ENCODE assay signal across 11 cellular contexts in the genomic region with DNA sequence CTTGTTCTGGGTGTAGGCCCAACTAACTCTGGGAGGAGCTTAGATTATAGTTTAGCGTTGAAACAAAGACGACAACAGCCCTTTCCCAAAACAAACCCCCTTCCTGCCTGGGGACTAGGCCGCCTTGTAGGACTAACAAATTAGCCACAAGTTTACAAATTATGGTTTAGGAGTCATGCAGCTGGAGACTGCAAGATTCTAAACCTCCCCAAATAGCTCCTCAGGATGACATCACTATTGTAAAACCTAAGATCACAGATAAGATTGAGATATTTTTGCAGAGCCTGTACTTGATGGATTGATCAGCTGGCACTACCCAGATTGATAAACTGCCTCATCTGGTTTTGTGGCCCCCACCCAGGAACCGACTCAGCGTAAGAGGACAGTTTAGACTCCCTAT. TPM values are rescaled to one million over a fixed set of nuclear protein-coding genes. Genes with fewer than 3 reads are reported as not detected.
DNase-seq lines count a peak whose midpoint lies in the region; ATAC-seq lines count a peak whose summit lies in the region.
"Had no signal": no experiment of that assay in that cellular context is flagged by ENCODE, and none has a peak within 500 bp of the region (broad histone marks: within the 10 kb centered on the region; RNA-seq: fewer than 3 reads in every experiment).

No MANE protein-coding gene starts in this region.

- no peaks in the 10 kb centered on the region for H3K27me3 ChIP-seq in GM23248 (replicated peaks; ENCODE audit: insufficient read depth)

- peak overlapping the region; percentile 69 for H3K27ac Mint-ChIP-seq in activated T-helper 1 cell treated with anti-CD3 and anti-CD28 coated beads, Interleukin-12 subunit alpha, Interleukin-12 subunit beta, Interleukin-2, Interleukin-4 antibody, amounts not matched to agents 30 ng/mL and 10 ng/mL and 1 ng/mL, durations not matched to agents 14 hours and 24 hours and 36 hours

- H3K4me1 Mint-ChIP-seq in activated T-helper 1 cell treated with anti-CD3 and anti-CD28 coated beads, Interleukin-12 subunit alpha, Interleukin-12 subunit beta, Interleukin-2, Interleukin-4 antibody, amounts not matched to agents 30 ng/mL and 10 ng/mL and 1 ng/mL, durations not matched to agents 14 hours and 24 hours and 36 hours (ENCODE audit: low read depth), result peaks cover 19% of the 10 kb centered on the region

- no peak overlapping the region for H3K9ac ChIP-seq in GM23248
- H3K9ac ChIP-seq: SK-N-SH had no signal

- 0 out of 2 replicates have a peak overlapping the region, but pooled peaks have one; percentile 42 for H2AFZ ChIP-seq in GM23248

- no peaks in the 10 kb centered on the region for H3K9me3 ChIP-seq in GM23248 (ENCODE audit: low read depth)
- H3K9me3 ChIP-seq: SK-N-SH had no signal

- peaks cover 17% of the 10 kb centered on the region for H3K4me1 ChIP-seq in GM23248 (ENCODE audit: insufficient read depth)

- ATAC-seq in GM18520 (IDR thresholded peaks at IDR 0.05; ENCODE audit: unreplicated experiment), result no peak

- peak overlapping the region; percentile 41 for H3K4me3 Mint-ChIP-seq in activated T-helper 1 cell treated with anti-CD3 and anti-CD28 coated beads, Interleukin-12 subunit alpha, Interleukin-12 subunit beta, Interleukin-2, Interleukin-4 antibody, amounts not matched to agents 30 ng/mL and 10 ng/mL and 1 ng/mL, durations not matched to agents 14 hours and 24 hours and 36 hours

- intact Hi-C loops in activated T-helper 1 cell treated with anti-CD3 and anti-CD28 coated beads, Interleukin-12 subunit alpha, Interleukin-12 subunit beta, Interleukin-2, Interleukin-4 antibody, amounts not matched to agents 30 ng/mL and 10 ng/mL and 1 ng/mL, durations not matched to agents 14 hours and 24 hours and 36 hours (cut with micrococcal nuclease), result no loop called here

- no peaks in the 10 kb centered on the region for H3K9me2 ChIP-seq in GM23248 (ENCODE audit: insufficient read depth)
- H3K9me2 ChIP-seq: SK-N-SH had no signal

- H3K79me2 ChIP-seq in GM23248 (ENCODE audit: insufficient read depth), result peaks cover 8% of the 10 kb centered on the region

- H3K9me3 Mint-ChIP-seq in activated T-helper 1 cell treated with anti-CD3 and anti-CD28 coated beads, Interleukin-12 subunit alpha, Interleukin-12 subunit beta, Interleukin-2, Interleukin-4 antibody, amounts not matched to agents 30 ng/mL and 10 ng/mL and 1 ng/mL, durations not matched to agents 14 hours and 24 hours and 36 hours, result no peaks in the 10 kb centered on the region

- no peaks in the 10 kb centered on the region for H3K36me3 ChIP-seq in GM23248 (ENCODE audit: low read depth)

- H3K27me3 Mint-ChIP-seq in activated T-helper 1 cell treated with anti-CD3 and anti-CD28 coated beads, Interleukin-12 subunit alpha, Interleukin-12 subunit beta, Interleukin-2, Interleukin-4 antibody, amounts not matched to agents 30 ng/mL and 10 ng/mL and 1 ng/mL, durations not matched to agents 14 hours and 24 hours and 36 hours (ENCODE audit: insufficient read depth), result no peaks in the 10 kb centered on the region

- DNase-seq in A172 (ENCODE audit: low spot score) (peak; percentile 16), GM23248 (peak; percentile 61), iris pigment epithelial cell (ENCODE audit: low read depth) (peak; percentile 77), NCI-H510A treated with DMSO at 0.1 percent for 48 hours (lab: John Stamatoyannopoulos, UW) (no peak), DMS53 treated with DMSO at 0.1 percent for 48 hours (lab: John Stamatoyannopoulos, UW; ENCODE audit: unreplicated experiment) (no peak), pons (ENCODE audit: low spot score) (no peak)
- no peak for DNase-seq in activated T-helper 1 cell treated with anti-CD3 and anti-CD28 coated beads, Interleukin-12 subunit alpha, Interleukin-12 subunit beta, Interleukin-2, Interleukin-4 antibody, amounts not matched to agents 30 ng/mL and 10 ng/mL and 1 ng/mL, durations not matched to agents 14 hours and 24 hours and 36 hours (ENCODE audit: low spot score)
- DNase-seq: activated CD4-positive, alpha-beta T cell treated with anti-CD3 and anti-CD28 coated beads, Interleukin-2, amount 50 U/mL, for 4 hours; SK-N-SH had no signal

- 33 to 38% methylated on average over 5 of the region's 5 CpGs for WGBS in GM23248 (ENCODE audit: low coverage in 1 of 2, low lambda C conversion rate in 2 of 2, missing lambda C conversion rate in 2 of 2), 2 experiments

- H3K4me2 ChIP-seq in GM23248 (ENCODE audit: unreplicated experiment), result no peak overlapping the region
- H3K4me2 ChIP-seq: SK-N-SH had no signal

- in situ Hi-C loops in GM23248 (cut with MboI), result no loop called here

- no peak overlapping the region for H3K4me3 ChIP-seq in GM23248

- H3F3A ChIP-seq in GM23248 (ENCODE audit: insufficient read depth), result peaks cover 27% of the 10 kb centered on the region

- H3K36me3 Mint-ChIP-seq in activated T-helper 1 cell treated with anti-CD3 and anti-CD28 coated beads, Interleukin-12 subunit alpha, Interleukin-12 subunit beta, Interleukin-2, Interleukin-4 antibody, amounts not matched to agents 30 ng/mL and 10 ng/mL and 1 ng/mL, durations not matched to agents 14 hours and 24 hours and 36 hours (ENCODE audit: low read depth), result no peaks in the 10 kb centered on the region

- H4K20me1 ChIP-seq in GM23248 (ENCODE audit: insufficient read depth), result no peaks in the 10 kb centered on the region

- H3K27ac ChIP-seq in GM23248, result peak overlapping the region; percentile 31; the same call in 1 of the 2 replicates
- H3K27ac ChIP-seq: C4-2B had no signal

RNA-seq across cellular contexts. Expression of a gene that starts 2.3 kb away (rescaled TPM):
- 25.3 and 38.5 TPM in 2 replicates for total RNA-seq in A172 (2014; rRNA removed; shearing (Covaris generic))
- 24.4 and 29.1 TPM in 2 replicates for total RNA-seq in GM23248 (2014; rRNA removed; shearing (Covaris generic))
- 12.6 and 12.7 TPM in 2 replicates for polyA plus RNA-seq in GM23248 (2016; fragmentation: Nextera tagmentation; extraction: Ambion mirVana)
- 19.0 and 20.0 TPM in 2 replicates for total RNA-seq in activated T-helper 1 cell treated with anti-CD3 and anti-CD28 coated beads, Interleukin-12 subunit alpha, Interleukin-12 subunit beta, Interleukin-2, Interleukin-4 antibody, amounts not matched to agents 30 ng/mL and 10 ng/mL and 1 ng/mL, durations not matched to agents 14 hours and 24 hours and 36 hours

RNA-seq across cellular contexts. Expression of a gene that starts 16.1 kb away (rescaled TPM):
- 20.7 and 26.1 TPM in 2 replicates for total RNA-seq in A172 (2014; rRNA removed; shearing (Covaris generic))
- 2.9 and 9.8 TPM in 2 replicates for total RNA-seq in GM23248 (2014; rRNA removed; shearing (Covaris generic))
- polyA plus RNA-seq in GM23248 (2016; fragmentation: Nextera tagmentation; extraction: Ambion mirVana), result 14.7 and 16.6 TPM in 2 replicates
- 41.6 and 42.6 TPM in 2 replicates for total RNA-seq in activated T-helper 1 cell treated with anti-CD3 and anti-CD28 coated beads, Interleukin-12 subunit alpha, Interleukin-12 subunit beta, Interleukin-2, Interleukin-4 antibody, amounts not matched to agents 30 ng/mL and 10 ng/mL and 1 ng/mL, durations not matched to agents 14 hours and 24 hours and 36 hours

Comparison
In these comparisons a context has a peak if more than half of its experiments do, and no peak if none do; other contexts are left out.
1. DNase-seq: peak in A172 (single experiment), GM23248 (single experiment) and iris pigment epithelial cell (single experiment); none in activated T-helper 1 cell treated with anti-CD3 and anti-CD28 coated beads, Interleukin-12 subunit alpha, Interleukin-12 subunit beta, Interleukin-2, Interleukin-4 antibody, amounts not matched to agents 30 ng/mL and 10 ng/mL and 1 ng/mL, durations not matched to agents 14 hours and 24 hours and 36 hours (single experiment), NCI-H510A treated with DMSO at 0.1 percent for 48 hours (single experiment), DMS53 treated with DMSO at 0.1 percent for 48 hours (single experiment) and pons (single experiment).